Comparison of ENCODE assay signal across 21 cellular contexts in genomic region chr10:71276873-71277272, GRCh38.
"Had no signal": no experiment of that assay in that cellular context is flagged by ENCODE, and none has a peak within 500 bp of the region (broad histone marks: within the 10 kb centered on the region; RNA-seq: fewer than 3 reads in every experiment).

No MANE protein-coding gene starts in this region.

- H3K36me3 ChIP-seq: colonic mucosa, thyroid gland, uterus had no signal

- H3K27ac Mint-ChIP-seq: naive B cell, progenitor cell of endocrine pancreas had no signal

- H3K27me3 ChIP-seq: colonic mucosa, hepatocyte, stomach, thyroid gland, upper lobe of left lung, uterus had no signal

- DNase-seq: colonic mucosa; dermis blood vessel endothelial cell; effector CD4-positive, alpha-beta T cell; foreskin melanocyte; head of caudate nucleus; left colon; left ventricle myocardium superior; mesenchymal stem cell; naive B cell; small intestine; stimulated activated CD4-positive, alpha-beta T cell treated with anti-CD3 and anti-CD28 coated beads, Interleukin-12 subunit alpha, Interleukin-12 subunit beta, amount 100 ng/mL, for 4 hours; stimulated activated naive CD4-positive, alpha-beta T cell; stomach; thyroid gland; upper lobe of left lung; uterus had no signal

- H3K4me1 ChIP-seq: colonic mucosa, uterus had no signal

- H3K9me3 Mint-ChIP-seq: naive B cell, nephron had no signal

- H3K4me3 ChIP-seq: colonic mucosa, hepatocyte, lung, stomach, thyroid gland, upper lobe of left lung, uterus had no signal

- H3K4me1 Mint-ChIP-seq: naive B cell had no signal

- H3K4me3 Mint-ChIP-seq: naive B cell, nephron had no signal

- H3K36me3 Mint-ChIP-seq: naive B cell had no signal

- H3K9me3 ChIP-seq: colonic mucosa, stomach, thyroid gland, upper lobe of left lung, uterus had no signal

- FAIRE-seq: small intestine had no signal

- H3K27ac ChIP-seq: colonic mucosa, hepatocyte, stomach, thyroid gland, upper lobe of left lung, uterus had no signal

- H3K27me3 Mint-ChIP-seq: naive B cell, progenitor cell of endocrine pancreas had no signal

- ATAC-seq: left colon, left ventricle myocardium superior, right cardiac atrium had no signal
